ENCODE assay signal across 1 cellular context in genomic region chr1:3624194-3625136, GRCh38.
TF ChIP-seq lines count a peak whose summit lies in the region.

TSS of gene TPRG1L (plus strand) at chr1:3625015. CDS start at chr1:3625073, 58 bp downstream.

TF ChIP-seq in K562, 482 proteins besides CTCF, POLR2A, EP300 and RAD21 (continued from another document and continues in another):
- TF ChIP-seq ZNF407 (IDR thresholded peaks at IDR 0.05; ENCODE audit: low read depth), result no peak
- TF ChIP-seq BCOR (IDR thresholded peaks at IDR 0.05), result peak; percentile 13; the same call in 1 of the 2 replicates
- no peak for TF ChIP-seq ZNF184 (CRISPR knock-in tag; IDR thresholded peaks at IDR 0.05)
- TF ChIP-seq CBFA2T2 (conservative IDR thresholded peaks at IDR 0.05), result no peak
- TF ChIP-seq ZNF507 (tag; conservative IDR thresholded peaks at IDR 0.05), result no peak
- TF ChIP-seq ZSCAN32 (CRISPR knock-in tag; IDR thresholded peaks at IDR 0.05), result no peak
- no peak for TF ChIP-seq PRDM10 (IDR thresholded peaks at IDR 0.05; ENCODE audit: partially characterized antibody)
- TF ChIP-seq ZBTB33 (CRISPR knock-in tag; IDR thresholded peaks at IDR 0.05), result no peak
- peak; percentile 76 for TF ChIP-seq HMGN3 (IDR thresholded peaks at IDR 0.05; ENCODE audit: borderline replicate concordance, extremely low read depth, insufficient read length, low read depth, low read length)
- TF ChIP-seq THAP12 (CRISPR knock-in tag; IDR thresholded peaks at IDR 0.05), result 0 out of 2 replicates have a peak, but pooled peaks have one; percentile 31
- TF ChIP-seq ZNF318 (IDR thresholded peaks at IDR 0.05; ENCODE audit: borderline replicate concordance in 1 of 2, low read depth in 1 of 2), result no peak
- TF ChIP-seq HNRNPLL (IDR thresholded peaks at IDR 0.05; ENCODE audit: low read depth, low read length, poor library complexity, severe bottlenecking), result peak; percentile 52
- TF ChIP-seq CBX8 (IDR thresholded peaks at IDR 0.05; ENCODE audit: borderline replicate concordance, extremely low read depth, low read depth, low read length, poor library complexity, severe bottlenecking), result no peak
- no peak for TF ChIP-seq THRAP3 (IDR thresholded peaks at IDR 0.05; ENCODE audit: borderline replicate concordance)
- peak; percentile 81 to 91; a peak in 3 of 4 replicates for TF ChIP-seq SIN3A (IDR thresholded peaks at IDR 0.05; ENCODE audit: borderline replicate concordance in 2 of 2, control insufficient read depth in 1 of 2, low read depth in 2 of 2, low read length in 2 of 2)
- peak; percentile 64 for TF ChIP-seq CEBPB (tag; IDR thresholded peaks at IDR 0.05)
- no peak for TF ChIP-seq ZNF785 (CRISPR knock-in tag; IDR thresholded peaks at IDR 0.05)
- no peak for TF ChIP-seq ZBTB26 (CRISPR knock-in tag; IDR thresholded peaks at IDR 0.05)
- TF ChIP-seq NUFIP1 (IDR thresholded peaks at IDR 0.05; ENCODE audit: partially characterized antibody), result no peak
- TF ChIP-seq CREB1 (IDR thresholded peaks at IDR 0.05), result peak; percentile 72
- peak; percentile 87; the same call in 1 of the 2 replicates for TF ChIP-seq CREB1 (CRISPR knock-in tag; IDR thresholded peaks at IDR 0.05)
- TF ChIP-seq SPI1 (IDR thresholded peaks at IDR 0.05; ENCODE audit: borderline replicate concordance, low read depth, low read length), result peak; percentile 87
- peak; percentile 18; the same call in 1 of the 2 replicates for TF ChIP-seq SIN3B (IDR thresholded peaks at IDR 0.05; ENCODE audit: low read depth)
- TF ChIP-seq ARHGAP35 (IDR thresholded peaks at IDR 0.05; ENCODE audit: partially characterized antibody), result no peak
- peak in 1 of 2 experiments; percentile 71; a peak in 1 of 4 replicates for TF ChIP-seq KDM4B (IDR thresholded peaks at IDR 0.05; ENCODE audit: borderline replicate concordance in 2 of 2, low read depth in 1 of 2)
- no peak for TF ChIP-seq ZNF197 (CRISPR knock-in tag; IDR thresholded peaks at IDR 0.05; ENCODE audit: low read depth)
- peak; percentile 66 for TF ChIP-seq CHD2 (IDR thresholded peaks at IDR 0.05; ENCODE audit: low read depth, low read length)
- TF ChIP-seq NCOA6 (IDR thresholded peaks at IDR 0.05), result no peak
- no peak for TF ChIP-seq BRCA1 (IDR thresholded peaks at IDR 0.05)
- TF ChIP-seq BRCA1 (CRISPR knock-in tag; IDR thresholded peaks at IDR 0.05), result no peak
